In genomic region chr17:4642286-4642685, GRCh38 we compare ENCODE assay signal across 2 cellular contexts.
TF ChIP-seq lines count a peak whose summit lies in the region.

No MANE protein-coding gene starts in this region.

TF ChIP-seq in GM23338, 12 proteins besides CTCF, POLR2A, EP300 and RAD21:
- TF ChIP-seq CREB1 (CRISPR knock-in tag; IDR thresholded peaks at IDR 0.05; ENCODE audit: low read depth), result no peak
- TF ChIP-seq POLR2AphosphoS5 (IDR thresholded peaks at IDR 0.05; ENCODE audit: low read depth), result no peak
- no peak for TF ChIP-seq EZH2phosphoT487 (IDR thresholded peaks at IDR 0.05; ENCODE audit: unreplicated experiment)
- TF ChIP-seq NANOG (IDR thresholded peaks at IDR 0.05; ENCODE audit: borderline replicate concordance), result no peak
- TF ChIP-seq REST (IDR thresholded peaks at IDR 0.05; ENCODE audit: unreplicated experiment), result no peak
- TF ChIP-seq ZNF331 (CRISPR knock-in tag; IDR thresholded peaks at IDR 0.05; ENCODE audit: low read depth), result no peak

TF ChIP-seq in H1, 55 proteins besides CTCF, POLR2A, EP300 and RAD21:
- TF ChIP-seq NANOG (IDR thresholded peaks at IDR 0.05; ENCODE audit: insufficient read depth, low read depth, low read length, poor library complexity, severe bottlenecking), result no peak
- TF ChIP-seq KDM4A (IDR thresholded peaks at IDR 0.05; ENCODE audit: low read depth, low read length, severe bottlenecking), result no peak
- no peak for TF ChIP-seq CHD2 (IDR thresholded peaks at IDR 0.05; ENCODE audit: low read length)
- no peak for TF ChIP-seq SAP30 (IDR thresholded peaks at IDR 0.05; ENCODE audit: insufficient read depth, insufficient replicate concordance, low read length)
- TF ChIP-seq USF2 (IDR thresholded peaks at IDR 0.05; ENCODE audit: low read length), result no peak
- no peak for TF ChIP-seq JUN (IDR thresholded peaks at IDR 0.05; ENCODE audit: low read depth, low read length)
- TF ChIP-seq FOSL1 (IDR thresholded peaks at IDR 0.05; ENCODE audit: insufficient read depth, low read depth, low read length), result no peak
- TF ChIP-seq RFX5 (IDR thresholded peaks at IDR 0.05; ENCODE audit: borderline replicate concordance, low read depth, low read length), result no peak
- TF ChIP-seq CREB1 (IDR thresholded peaks at IDR 0.05), result no peak
- TF ChIP-seq CBX5 (IDR thresholded peaks at IDR 0.05; ENCODE audit: low read depth, low read length), result no peak
- no peak for TF ChIP-seq KDM1A (IDR thresholded peaks at IDR 0.05; ENCODE audit: borderline replicate concordance, low read length)
- TF ChIP-seq CTBP2 (IDR thresholded peaks at IDR 0.05; ENCODE audit: borderline replicate concordance, insufficient read depth, insufficient read length, low read length), result no peak
- TF ChIP-seq SP4 (IDR thresholded peaks at IDR 0.05; ENCODE audit: low read length), result no peak
- no peak for TF ChIP-seq HDAC2 (IDR thresholded peaks at IDR 0.05; ENCODE audit: borderline replicate concordance in 1 of 2, low read depth in 2 of 2, low read length in 2 of 2)
- no peak for TF ChIP-seq MAX (IDR thresholded peaks at IDR 0.05)
- no peak for TF ChIP-seq TAF1 (IDR thresholded peaks at IDR 0.05; ENCODE audit: low read depth, low read length)
- TF ChIP-seq SUZ12 (IDR thresholded peaks at IDR 0.05; ENCODE audit: low read length), result no peak
